20 cellular contexts compared by ENCODE assay signal in the genomic region with DNA sequence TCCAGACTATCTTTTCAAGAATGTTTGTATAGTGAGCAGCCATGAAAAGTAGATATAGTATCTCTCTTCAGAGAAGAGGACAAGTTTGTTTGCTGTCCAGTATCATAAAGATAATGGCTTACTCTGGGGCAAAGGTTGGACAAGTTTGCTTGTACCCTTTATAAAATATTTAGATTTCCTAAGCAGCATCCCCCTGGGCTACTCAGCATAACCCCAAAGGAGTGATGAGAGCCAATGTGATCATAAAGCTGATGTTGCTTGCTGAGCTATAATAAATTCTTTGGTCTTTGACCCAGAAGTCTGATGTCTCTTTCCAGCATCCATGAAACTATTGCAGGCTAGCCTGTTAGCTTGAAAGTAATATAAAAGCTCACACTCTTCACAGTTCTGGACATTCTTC. TPM values are rescaled to one million over a fixed set of nuclear protein-coding genes. Genes with fewer than 3 reads are reported as not detected.
A peak's percentile ranks its signal among the peaks of the same experiment; 100 is the strongest.
DNase-seq lines count a peak whose midpoint lies in the region; ATAC-seq, FAIRE-seq and TF ChIP-seq lines count a peak whose summit lies in the region.
"Had no signal": no experiment of that assay in that cellular context is flagged by ENCODE, and none has a peak within 500 bp of the region (broad histone marks: within the 10 kb centered on the region; RNA-seq: fewer than 3 reads in every experiment).

No MANE protein-coding gene starts in this region.

- TF ChIP-seq POLR2A in HepG2 (IDR thresholded peaks at IDR 0.05; ENCODE audit: insufficient read depth in 1 of 2, low read depth in 2 of 2, low read length in 2 of 2) = no peak
- TF ChIP-seq POLR2A in right lobe of liver (IDR thresholded peaks at IDR 0.05) = no peak
- TF ChIP-seq POLR2A in esophagus muscularis mucosa (IDR thresholded peaks at IDR 0.05; ENCODE audit: low read depth) = no peak

- no peaks in the 10 kb centered on the region for H4K20me1 ChIP-seq in HepG2 (ENCODE audit: insufficient read depth, low read length)
- no peaks in the 10 kb centered on the region for H4K20me1 ChIP-seq in hepatocyte (ENCODE audit: insufficient read depth, poor library complexity, severe bottlenecking)
- H4K20me1 ChIP-seq: BLaER1 had no signal

- TF ChIP-seq CTCF in HepG2 (CRISPR knock-in tag; IDR thresholded peaks at IDR 0.05) (no peak), right lobe of liver (IDR thresholded peaks at IDR 0.05) (no peak), hepatocyte (IDR thresholded peaks at IDR 0.05; ENCODE audit: poor library complexity) (no peak), esophagus muscularis mucosa (IDR thresholded peaks at IDR 0.05) (no peak)

- no peak overlapping the region for H2AFZ ChIP-seq in HepG2 (ENCODE audit: low read length)
- no peak overlapping the region for H2AFZ ChIP-seq in hepatocyte

- POLR2A ChIA-PET in HepG2 (lab: Yijun Ruan, JAX) = no interaction called here

- CTCF ChIA-PET in HepG2 (lab: Yijun Ruan, JAX; ENCODE audit: low intra/inter-chr PET ratio, low total read pairs) = no interaction called here

- H3K4me2 ChIP-seq in HepG2 (ENCODE audit: low read depth, low read length) (no peak overlapping the region), hepatocyte (peak overlapping the region; percentile 28)
- H3K4me2 ChIP-seq: A549, BLaER1 had no signal

- H3K36me3 ChIP-seq in HepG2 (replicated peaks in 1 of 2; ENCODE audit: control insufficient read depth in 1 of 2, insufficient read depth in 2 of 2, low read length in 2 of 2) (no peaks in the 10 kb centered on the region), right lobe of liver (no peaks in the 10 kb centered on the region), hepatocyte (replicated peaks; ENCODE audit: insufficient read depth, low read depth) (no peaks in the 10 kb centered on the region), subcutaneous abdominal adipose tissue (ENCODE audit: control insufficient read depth in 5 of 5, insufficient read depth in 5 of 5, low read length in 5 of 5) (no peaks in the 10 kb centered on the region), esophagus muscularis mucosa (no peaks in the 10 kb centered on the region)
- H3K36me3 ChIP-seq: BLaER1 had no signal

- H3K4me3 ChIP-seq in HepG2 (replicated peaks in 1 of 3; ENCODE audit: insufficient read depth in 1 of 3, low read depth in 2 of 3, low read length in 3 of 3) = no peak overlapping the region
- H3K4me3 ChIP-seq in right lobe of liver = no peak overlapping the region
- no peak overlapping the region for H3K4me3 ChIP-seq in hepatocyte
- H3K4me3 ChIP-seq in subcutaneous abdominal adipose tissue (ENCODE audit: low read depth in 1 of 5, low read length in 5 of 5) = no peak overlapping the region
- H3K4me3 ChIP-seq in esophagus muscularis mucosa = no peak overlapping the region
- H3K4me3 ChIP-seq: A549, BLaER1 had no signal

- H3K9me2 ChIP-seq in hepatocyte (replicated peaks; ENCODE audit: insufficient read depth) = no peaks in the 10 kb centered on the region

- no peak overlapping the region for H3K9ac ChIP-seq in HepG2 (ENCODE audit: insufficient read depth, low read depth, low read length)
- H3K9ac ChIP-seq in subcutaneous abdominal adipose tissue (ENCODE audit: low read length in 5 of 5) = peak overlapping the region in 1 of 5 donors; percentile 63
- H3K9ac ChIP-seq: BLaER1 had no signal

- H3K4me1 ChIP-seq in HepG2 (ENCODE audit: insufficient read depth, low read length) (peaks cover 20% of the 10 kb centered on the region), right lobe of liver (no peaks in the 10 kb centered on the region), hepatocyte (ENCODE audit: insufficient read depth) (no peaks in the 10 kb centered on the region), subcutaneous abdominal adipose tissue (ENCODE audit: control insufficient read depth in 5 of 5, insufficient read depth in 5 of 5, low read length in 5 of 5) (peaks cover 0 to 17% (median 13%) of the 10 kb centered on the region in 5 donors), esophagus muscularis mucosa (no peaks in the 10 kb centered on the region)
- H3K4me1 ChIP-seq: A549 had no signal

- in situ Hi-C loops in HepG2 (cut with HindIII; ENCODE audit: extremely low pct_ligation_motif_present, low pct_unique_long_range_greater_than_20kb) = no loop called here

- no peak for TF ChIP-seq RAD21 in HepG2 (CRISPR knock-in tag; IDR thresholded peaks at IDR 0.05)

- ATAC-seq in HepG2 (no peak; the same call in 2 of the 3 replicates), right lobe of liver (no peak)
- ATAC-seq: A549, HCT116 had no signal

- DNase-seq in HepG2 (ENCODE audit: low spot score) (no peak), right lobe of liver (no peak), hepatocyte (ENCODE audit: low spot score) (peak; percentile 30), esophagus muscularis mucosa (ENCODE audit: extremely low spot score) (no peak), SK-N-DZ (ENCODE audit: low spot score) (no peak), OCI-M1 (lab: John Stamatoyannopoulos, UW) (no peak)
- DNase-seq: AML-193; Calu3; CD4-positive, alpha-beta memory T cell; DMS79 treated with DMSO at 0.1 percent for 48 hours; GF-D8; GOT3; H7; HFFc6 had no signal

- H3K27me3 ChIP-seq in HepG2 (ENCODE audit: control insufficient read depth in 1 of 2, insufficient read depth in 2 of 2, low read length in 2 of 2) (no peaks in the 10 kb centered on the region; a peak in 1 of 5 replicates), right lobe of liver (no peaks in the 10 kb centered on the region), hepatocyte (no peaks in the 10 kb centered on the region), subcutaneous abdominal adipose tissue (ENCODE audit: control insufficient read depth in 5 of 5, insufficient read depth in 4 of 5, low read length in 5 of 5) (no peaks in the 10 kb centered on the region), esophagus muscularis mucosa (no peaks in the 10 kb centered on the region)
- H3K27me3 ChIP-seq: BLaER1 had no signal

- intact Hi-C loops in HepG2 (cut with micrococcal nuclease; ENCODE audit: unreplicated experiment) (no loop called here), right lobe of liver (cut with DNase I) (no loop called here), esophagus muscularis mucosa (cut with DNase I) (no loop called here)

- no peak for FAIRE-seq in HepG2 (lab: Jason Lieb, UNC)
- FAIRE-seq: A549, HTR-8/SVneo had no signal

- H3K9me3 ChIP-seq in HepG2 (ENCODE audit: low read length) (peaks cover 18% of the 10 kb centered on the region), right lobe of liver (no peaks in the 10 kb centered on the region), hepatocyte (ENCODE audit: low read depth) (peaks cover 4% of the 10 kb centered on the region), subcutaneous abdominal adipose tissue (ENCODE audit: control insufficient read depth in 5 of 5, low read length in 5 of 5) (peaks cover 0 to 16% (median 13%) of the 10 kb centered on the region in 5 donors), esophagus muscularis mucosa (peaks cover 0 to 14% (median 6%) of the 10 kb centered on the region in 4 donors)
- H3K9me3 ChIP-seq: A549 had no signal

- no TSS peak for BruUV-seq in HepG2 (replicated peaks; lab: Mats Ljungman, UMichigan)

- H3K27ac ChIP-seq in HepG2 (ENCODE audit: extremely low read length, insufficient read depth, low read length) (no peak overlapping the region), right lobe of liver (no peak overlapping the region), hepatocyte (no peak overlapping the region), subcutaneous abdominal adipose tissue (ENCODE audit: low read depth, low read length) (peak overlapping the region; percentile 25), esophagus muscularis mucosa (replicated peaks in 1 of 4) (no peak overlapping the region)
- H3K27ac ChIP-seq: 22Rv1, A549, BLaER1 had no signal

- no peak for TF ChIP-seq EP300 in HepG2 (IDR thresholded peaks at IDR 0.05; ENCODE audit: low read depth in 2 of 2, low read length in 2 of 2)
- no peak for TF ChIP-seq EP300 in HepG2 (CRISPR knock-in tag; IDR thresholded peaks at IDR 0.05; ENCODE audit: borderline replicate concordance)
- TF ChIP-seq EP300 in esophagus muscularis mucosa (IDR thresholded peaks at IDR 0.05) = no peak

- H3K79me2 ChIP-seq in HepG2 (ENCODE audit: insufficient read depth, low read length) (no peaks in the 10 kb centered on the region), hepatocyte (no peaks in the 10 kb centered on the region)

RNA-seq across cellular contexts. Expression of a gene that starts 49.0 kb away (rescaled TPM):
- total RNA-seq in HepG2 (2016; rRNA removed; fragmentation: Illumina TruSeq; extraction: Trizol) = 15.5 and 26.0 TPM in 2 replicates
- total RNA-seq in HepG2 (2016; cell fraction: cytosol; rRNA removed; fragmentation: Illumina TruSeq; extraction: Trizol; ENCODE audit: low read depth) = 23.4 and 25.6 TPM in 2 replicates
- 11.8 and 21.9 TPM in 2 replicates for total RNA-seq in HepG2 (2016; cell fraction: insoluble cytoplasmic fraction; rRNA removed; fragmentation: Illumina TruSeq; extraction: Trizol)
- 17.4 and 18.5 TPM in 2 replicates for total RNA-seq in HepG2 (2016; cell fraction: membrane; rRNA removed; fragmentation: Illumina TruSeq; extraction: Trizol)
- total RNA-seq in HepG2 (2016; cell fraction: nucleus; rRNA removed; fragmentation: Illumina TruSeq; extraction: Trizol) = 19.8 and 24.1 TPM in 2 replicates
- polyA plus RNA-seq in HepG2 (2011; rRNA removed) = 18.8 and 21.9 TPM in 2 replicates
- polyA plus RNA-seq in HepG2 (2011; cell fraction: cytosol; rRNA removed) = 8.8 and 12.8 TPM in 2 replicates
- polyA plus RNA-seq in HepG2 (2011; cell fraction: nucleus; rRNA removed) = 17.9 and 22.6 TPM in 2 replicates
- polyA plus RNA-seq in HepG2 (2012) = 17.3 and 23.4 TPM in 2 replicates
- 4.0 and 5.5 TPM in 2 replicates for polyA plus RNA-seq in HepG2 (2016; cell fraction: cytosol; fragmentation: Illumina TruSeq; extraction: Trizol; ENCODE audit: low read depth)
- 20.2 and 22.6 TPM in 2 replicates for polyA plus RNA-seq in HepG2 (2016; cell fraction: insoluble cytoplasmic fraction; fragmentation: Illumina TruSeq; extraction: Trizol; ENCODE audit: low read depth)
- polyA plus RNA-seq in HepG2 (2016; cell fraction: membrane; fragmentation: Illumina TruSeq; extraction: Trizol; ENCODE audit: low read depth) = 9.9 and 10.8 TPM in 2 replicates
- polyA plus RNA-seq in HepG2 (2016; cell fraction: nucleus; fragmentation: Illumina TruSeq; extraction: Trizol; ENCODE audit: insufficient read depth, low read depth) = 22.0 and 24.6 TPM in 2 replicates
- polyA minus RNA-seq in HepG2 (2011; rRNA and poly(A)+ RNA removed; ENCODE audit: low replicate concordance) = 9.2 and 19.0 TPM in 2 replicates
- 7.7 and 8.6 TPM in 2 replicates for polyA minus RNA-seq in HepG2 (2011; cell fraction: cytosol; rRNA and poly(A)+ RNA removed)
- polyA minus RNA-seq in HepG2 (2011; cell fraction: nucleus; rRNA and poly(A)+ RNA removed) = 43.3 and 50.4 TPM in 2 replicates
- 10 to 100 TPM in 5 of 6 experiments, 1 to 10 TPM in 1; 8.5 to 20.1 (median 13.4) TPM for total RNA-seq in right lobe of liver
- 28.8 and 32.9 TPM in 2 replicates for total RNA-seq in hepatocyte
- polyA plus RNA-seq in hepatocyte = 25.0 and 26.2 TPM in 2 replicates
- total RNA-seq in esophagus muscularis mucosa = 10 to 100 TPM; 59.2 to 66.0 (median 62.3) TPM
- polyA plus RNA-seq in SK-N-DZ (2014; cell fraction: cytosol; rRNA removed) = 7.3 and 17.4 TPM in 2 replicates
- 19.8 and 25.6 TPM in 2 replicates for polyA plus RNA-seq in SK-N-DZ (2014; cell fraction: nucleus; rRNA removed)
